14 cellular contexts compared by ENCODE assay signal in genomic region chrX:33210156-33210555, GRCh38. TPM values are rescaled to one million over a fixed set of nuclear protein-coding genes. Genes with fewer than 3 reads are reported as not detected.
DNase-seq lines count a peak whose midpoint lies in the region; ATAC-seq and TF ChIP-seq lines count a peak whose summit lies in the region.
"Had no signal": no experiment of that assay in that cellular context is flagged by ENCODE, and none has a peak within 500 bp of the region (broad histone marks: within the 10 kb centered on the region; RNA-seq: fewer than 3 reads in every experiment).

No MANE protein-coding gene starts in this region.

- no peak overlapping the region; the same call in 1 of the 2 replicates for H4K5ac ChIP-seq in IMR-90 (ENCODE audit: low read depth, low read length)

- no peaks in the 10 kb centered on the region for H3K79me1 ChIP-seq in IMR-90 (ENCODE audit: low read depth in 1 of 2, low read length in 2 of 2)

- no peaks in the 10 kb centered on the region for H3K9me1 ChIP-seq in IMR-90 (ENCODE audit: insufficient read depth, low read length)

- H3K27ac ChIP-seq in IMR-90 (ENCODE audit: insufficient read depth, low read length) (peak overlapping the region; percentile 33; the same call in 1 of the 2 replicates), dorsolateral prefrontal cortex (peak overlapping the region in 21 of 59 donors; percentile 4 to 79 (median 65)), mucosa of rectum (ENCODE audit: low read depth in 2 of 2, low read length in 2 of 2) (no peak overlapping the region), smooth muscle cell (ENCODE audit: low read depth) (peak overlapping the region; percentile 65)

- CTCF ChIA-PET in IMR-90 (lab: Yijun Ruan, JAX), result no interaction called here

- no peaks in the 10 kb centered on the region for H3K27me3 ChIP-seq in IMR-90 (ENCODE audit: control insufficient read depth, insufficient read depth, low read length)
- peaks cover 0 to 50% (median 5%) of the 10 kb centered on the region in 45 donors for H3K27me3 ChIP-seq in dorsolateral prefrontal cortex
- H3K27me3 ChIP-seq in mucosa of rectum (ENCODE audit: control insufficient read depth in 2 of 2, insufficient read depth in 2 of 2, low read length in 2 of 2), result no peaks in the 10 kb centered on the region
- H3K27me3 ChIP-seq in smooth muscle cell (ENCODE audit: low read depth), result no peaks in the 10 kb centered on the region

- H4K8ac ChIP-seq in IMR-90 (ENCODE audit: low read depth in 2 of 2, low read length in 2 of 2), result no peak overlapping the region

- no CpG with 5 or more reads among the region's 2 CpGs for WGBS in IMR-90 (ENCODE audit: extremely low coverage in 2 of 2, insufficient read length in 1 of 2), 2 experiments
- 39% methylated on average over 2 of the region's 2 CpGs for WGBS in smooth muscle cell (ENCODE audit: low lambda C conversion rate)

- TF ChIP-seq RAD21 in IMR-90 (IDR thresholded peaks at IDR 0.05; ENCODE audit: low read length), result no peak

- intact Hi-C loops in IMR-90 (cut with micrococcal nuclease) (loop anchor here (5.0 kb wide), 1 partner anchor 127 kb away; no protein-coding TSS in a partner anchor), dorsolateral prefrontal cortex (cut with DNase I) (no loop called here)

- H3K23ac ChIP-seq in IMR-90 (ENCODE audit: low read depth, low read length), result no peak overlapping the region

- no peak overlapping the region for H2BK15ac ChIP-seq in IMR-90 (ENCODE audit: low read depth, low read length)

- in situ Hi-C loops in IMR-90 (cut with MboI; ENCODE audit: low sequenced_read_pairs), result no loop called here

- H2BK120ac ChIP-seq in IMR-90 (ENCODE audit: low read depth, low read length), result no peak overlapping the region

- no peak overlapping the region for H3K14ac ChIP-seq in IMR-90 (replicated peaks; ENCODE audit: low read depth, low read length)

- H4K91ac ChIP-seq in IMR-90 (ENCODE audit: insufficient read depth, low read depth, low read length), result no peak overlapping the region

- POLR2A ChIA-PET in IMR-90 (lab: Charles Lee; ENCODE audit: unreplicated experiment), result no interaction called here

- H3K18ac ChIP-seq in IMR-90 (ENCODE audit: low read depth, low read length), result no peak overlapping the region

- no peak for TF ChIP-seq CTCF in IMR-90 (conservative IDR thresholded peaks at IDR 0.05; ENCODE audit: low read depth, low read length)
- no peak for TF ChIP-seq CTCF in dorsolateral prefrontal cortex (IDR thresholded peaks at IDR 0.05 in 54 of 56, conservative IDR thresholded peaks at IDR 0.05 in 2 of 56; ENCODE audit: low read depth in 1 of 56, partially characterized antibody in 56 of 56)
- no peak for TF ChIP-seq CTCF in smooth muscle cell (IDR thresholded peaks at IDR 0.05; ENCODE audit: borderline replicate concordance, insufficient read depth, poor library complexity, severe bottlenecking)

- H3F3A ChIP-seq in smooth muscle cell (ENCODE audit: low read depth), result peaks cover 4% of the 10 kb centered on the region

- no peak overlapping the region for H2AK5ac ChIP-seq in IMR-90 (ENCODE audit: low read depth, low read length)

- no peak overlapping the region for H3K56ac ChIP-seq in IMR-90 (ENCODE audit: extremely low read depth, insufficient read depth, low read length)

- H2AFZ ChIP-seq in IMR-90 (replicated peaks; ENCODE audit: low read length, poor library complexity) (no peak overlapping the region), smooth muscle cell (ENCODE audit: low read depth) (peak overlapping the region; percentile 57)

- H3K79me2 ChIP-seq in smooth muscle cell (ENCODE audit: low read depth), result peaks cover 15% of the 10 kb centered on the region

- H3K36me3 ChIP-seq in IMR-90 (ENCODE audit: control insufficient read depth, insufficient read depth, low read length) (no peaks in the 10 kb centered on the region), mucosa of rectum (ENCODE audit: control insufficient read depth in 2 of 2, insufficient read depth in 2 of 2, low read length in 2 of 2) (no peaks in the 10 kb centered on the region), smooth muscle cell (ENCODE audit: low read depth) (no peaks in the 10 kb centered on the region)

- peak overlapping the region; percentile 80 for H2BK5ac ChIP-seq in IMR-90 (ENCODE audit: low read depth, low read length, poor library complexity, severe bottlenecking)

- no peak for TF ChIP-seq POLR2A in IMR-90 (IDR thresholded peaks at IDR 0.05; ENCODE audit: low read depth, low read length)

- H3K4me3 ChIP-seq in IMR-90 (ENCODE audit: insufficient read depth, low read depth, low read length) (peak overlapping the region; percentile 51), dorsolateral prefrontal cortex (peak overlapping the region in 53 of 59 donors; percentile 2 to 61 (median 41)), mucosa of rectum (ENCODE audit: low read length in 2 of 2) (peak overlapping the region; percentile 23 to 51), smooth muscle cell (peak overlapping the region; percentile 52)

- DNase-seq in IMR-90, result no peak
- no peak for DNase-seq in dorsolateral prefrontal cortex
- DNase-seq in smooth muscle cell (lab: John Stamatoyannopoulos, UW; ENCODE audit: unreplicated experiment), result no peak
- no peak for DNase-seq in NCI-H2081 treated with DMSO at 0.1 percent for 48 hours (lab: John Stamatoyannopoulos, UW)
- no peak for DNase-seq in activated effector memory CD4-positive, alpha-beta T cell treated with anti-CD3 and anti-CD28 coated beads, Interleukin-2, amount 50 U/mL, for 16 hours
- no peak for DNase-seq in effector CD4-positive, alpha-beta T cell
- DNase-seq: activated CD4-positive, alpha-beta T cell treated with anti-CD3 and anti-CD28 coated beads, Interleukin-2, amount 10 ng/mL, durations not matched to agents 7 days and 5 days; activated T-cell treated with anti-CD3 and anti-CD28 coated beads, Interleukin-2, amount 50 U/mL, for 24 hours; Calu3; MV-4-11; SIG-M5; stimulated activated CD4-positive, alpha-beta T cell treated with anti-CD3 and anti-CD28 coated beads, Interleukin-4, amount 100 ng/mL, for 1 hour had no signal

- no TSS peak for BruUV-seq in IMR-90 (replicated peaks; lab: Mats Ljungman, UMichigan)

- H4K20me1 ChIP-seq in IMR-90 (ENCODE audit: insufficient read depth, low read length), result no peaks in the 10 kb centered on the region
- H4K20me1 ChIP-seq in smooth muscle cell (ENCODE audit: low read depth), result no peaks in the 10 kb centered on the region

- no peak overlapping the region for H2AK9ac ChIP-seq in IMR-90 (replicated peaks; ENCODE audit: low read depth, low read length, poor library complexity)

- no peak overlapping the region for H2BK20ac ChIP-seq in IMR-90 (ENCODE audit: low read depth, low read length)

- dilution Hi-C loops in IMR-90 (cut with HindIII; ENCODE audit: low sequenced_read_pairs, unreplicated experiment), result no loop called here

- H3K4me2 ChIP-seq in IMR-90 (ENCODE audit: low read depth, low read length), result peak overlapping the region; percentile 50; the same call in 1 of the 2 replicates
- H3K4me2 ChIP-seq in smooth muscle cell, result peak overlapping the region; percentile 86

- no peak overlapping the region for H3K4ac ChIP-seq in IMR-90 (ENCODE audit: low read depth, low read length)

- ATAC-seq in IMR-90 (ENCODE audit: low read depth), result no peak
- ATAC-seq in GM18868 (IDR thresholded peaks at IDR 0.05; ENCODE audit: unreplicated experiment), result no peak

- H3K9me3 ChIP-seq in IMR-90 (ENCODE audit: control insufficient read depth, insufficient read depth, low read length) (no peaks in the 10 kb centered on the region), mucosa of rectum (ENCODE audit: control insufficient read depth in 2 of 2, low read length in 2 of 2) (no peaks in the 10 kb centered on the region), smooth muscle cell (replicated peaks; ENCODE audit: low read depth) (no peaks in the 10 kb centered on the region)

- H3K4me1 ChIP-seq in IMR-90 (ENCODE audit: control insufficient read depth, insufficient read depth, low read length) (no peaks in the 10 kb centered on the region), mucosa of rectum (ENCODE audit: control insufficient read depth in 2 of 2, insufficient read depth in 2 of 2, low read length in 2 of 2) (no peaks in the 10 kb centered on the region), smooth muscle cell (ENCODE audit: low read depth) (peaks cover 13% of the 10 kb centered on the region)

- H3K9ac ChIP-seq in IMR-90 (ENCODE audit: low read depth, low read length), result peak overlapping the region; percentile 51; the same call in 1 of the 2 replicates
- no peak overlapping the region for H3K9ac ChIP-seq in mucosa of rectum (ENCODE audit: low read depth in 1 of 2, low read length in 2 of 2)
- peak overlapping the region; percentile 37 for H3K9ac ChIP-seq in smooth muscle cell (ENCODE audit: low read depth)

TF ChIP-seq in IMR-90, 13 proteins besides CTCF, POLR2A, EP300 and RAD21 (continues in another document):
- TF ChIP-seq RFX5 (IDR thresholded peaks at IDR 0.05; ENCODE audit: low read depth, low read length) (no peak), CEBPB (IDR thresholded peaks at IDR 0.05; ENCODE audit: low read depth, low read length) (no peak), FOS (IDR thresholded peaks at IDR 0.05; ENCODE audit: low read depth, low read length) (no peak), BHLHE40 (IDR thresholded peaks at IDR 0.05; ENCODE audit: low read depth, low read length) (no peak), USF2 (IDR thresholded peaks at IDR 0.05; ENCODE audit: low read depth, low read length) (no peak), MXI1 (IDR thresholded peaks at IDR 0.05; ENCODE audit: borderline replicate concordance, low read depth, low read length) (no peak), CHD1 (IDR thresholded peaks at IDR 0.05; ENCODE audit: low read depth, low read length) (no peak)

RNA-seq across cellular contexts. Expression of gene DMD, which starts 1.2 kb away (rescaled TPM):
- total RNA-seq in IMR-90 (2012; rRNA removed) (10.6 and 11.8 TPM in 2 replicates), dorsolateral prefrontal cortex (10 to 100 TPM; 47.8 to 98.5 (median 73.4) TPM), smooth muscle cell (12.3 and 27.5 TPM in 2 replicates)
- polyA plus RNA-seq in IMR-90 (2012; rRNA removed) (6.4 and 6.6 TPM in 2 replicates), smooth muscle cell (9.3 and 12.6 TPM in 2 replicates)
- polyA plus RNA-seq in IMR-90 (2012; cell fraction: cytosol; rRNA removed), result 3.0 and 3.6 TPM in 2 replicates
- 3.7 and 9.9 TPM in 2 replicates for polyA plus RNA-seq in IMR-90 (2012; cell fraction: nucleus; rRNA removed; ENCODE audit: low replicate concordance)

Comparison
In these comparisons a context has a peak if more than half of its experiments do, and no peak if none do; other contexts are left out.
1. H3K27ac ChIP-seq: peak in IMR-90 (single experiment) and smooth muscle cell (single experiment); none in mucosa of rectum (0 of 2).
2. H3K9ac ChIP-seq: peak in IMR-90 (single experiment) and smooth muscle cell (single experiment); none in mucosa of rectum (0 of 2).
3. Peak in every context shown above with its lines, with median percentiles within 50 percentile points of each other: H3K4me3 ChIP-seq.